Comparison of ENCODE assay signal across 1 cellular context in the genomic region with DNA sequence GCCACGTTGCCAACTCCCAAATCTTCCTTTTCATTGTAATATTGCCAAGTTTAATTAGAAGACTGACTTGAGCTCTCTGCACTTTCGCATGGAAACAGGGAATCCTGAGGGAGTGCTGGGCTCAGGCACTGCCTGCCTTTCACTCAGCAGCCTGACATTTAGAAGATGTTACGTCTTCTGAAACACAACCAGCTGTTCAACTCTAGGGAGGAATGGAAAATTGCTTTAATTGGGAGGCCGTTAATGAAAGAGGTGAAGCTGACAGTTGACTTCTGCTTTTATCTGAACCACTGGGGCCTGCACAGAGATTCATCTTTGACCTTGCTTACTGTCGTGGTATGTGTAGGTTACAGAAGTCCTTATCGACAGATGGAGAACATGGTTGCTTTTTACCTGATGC.
TF ChIP-seq lines count a peak whose summit lies in the region.

No MANE protein-coding gene starts in this region.

TF ChIP-seq in GM23338, 12 proteins besides CTCF, POLR2A, EP300 and RAD21 (continued from another document):
- TF ChIP-seq, protein P1, sequence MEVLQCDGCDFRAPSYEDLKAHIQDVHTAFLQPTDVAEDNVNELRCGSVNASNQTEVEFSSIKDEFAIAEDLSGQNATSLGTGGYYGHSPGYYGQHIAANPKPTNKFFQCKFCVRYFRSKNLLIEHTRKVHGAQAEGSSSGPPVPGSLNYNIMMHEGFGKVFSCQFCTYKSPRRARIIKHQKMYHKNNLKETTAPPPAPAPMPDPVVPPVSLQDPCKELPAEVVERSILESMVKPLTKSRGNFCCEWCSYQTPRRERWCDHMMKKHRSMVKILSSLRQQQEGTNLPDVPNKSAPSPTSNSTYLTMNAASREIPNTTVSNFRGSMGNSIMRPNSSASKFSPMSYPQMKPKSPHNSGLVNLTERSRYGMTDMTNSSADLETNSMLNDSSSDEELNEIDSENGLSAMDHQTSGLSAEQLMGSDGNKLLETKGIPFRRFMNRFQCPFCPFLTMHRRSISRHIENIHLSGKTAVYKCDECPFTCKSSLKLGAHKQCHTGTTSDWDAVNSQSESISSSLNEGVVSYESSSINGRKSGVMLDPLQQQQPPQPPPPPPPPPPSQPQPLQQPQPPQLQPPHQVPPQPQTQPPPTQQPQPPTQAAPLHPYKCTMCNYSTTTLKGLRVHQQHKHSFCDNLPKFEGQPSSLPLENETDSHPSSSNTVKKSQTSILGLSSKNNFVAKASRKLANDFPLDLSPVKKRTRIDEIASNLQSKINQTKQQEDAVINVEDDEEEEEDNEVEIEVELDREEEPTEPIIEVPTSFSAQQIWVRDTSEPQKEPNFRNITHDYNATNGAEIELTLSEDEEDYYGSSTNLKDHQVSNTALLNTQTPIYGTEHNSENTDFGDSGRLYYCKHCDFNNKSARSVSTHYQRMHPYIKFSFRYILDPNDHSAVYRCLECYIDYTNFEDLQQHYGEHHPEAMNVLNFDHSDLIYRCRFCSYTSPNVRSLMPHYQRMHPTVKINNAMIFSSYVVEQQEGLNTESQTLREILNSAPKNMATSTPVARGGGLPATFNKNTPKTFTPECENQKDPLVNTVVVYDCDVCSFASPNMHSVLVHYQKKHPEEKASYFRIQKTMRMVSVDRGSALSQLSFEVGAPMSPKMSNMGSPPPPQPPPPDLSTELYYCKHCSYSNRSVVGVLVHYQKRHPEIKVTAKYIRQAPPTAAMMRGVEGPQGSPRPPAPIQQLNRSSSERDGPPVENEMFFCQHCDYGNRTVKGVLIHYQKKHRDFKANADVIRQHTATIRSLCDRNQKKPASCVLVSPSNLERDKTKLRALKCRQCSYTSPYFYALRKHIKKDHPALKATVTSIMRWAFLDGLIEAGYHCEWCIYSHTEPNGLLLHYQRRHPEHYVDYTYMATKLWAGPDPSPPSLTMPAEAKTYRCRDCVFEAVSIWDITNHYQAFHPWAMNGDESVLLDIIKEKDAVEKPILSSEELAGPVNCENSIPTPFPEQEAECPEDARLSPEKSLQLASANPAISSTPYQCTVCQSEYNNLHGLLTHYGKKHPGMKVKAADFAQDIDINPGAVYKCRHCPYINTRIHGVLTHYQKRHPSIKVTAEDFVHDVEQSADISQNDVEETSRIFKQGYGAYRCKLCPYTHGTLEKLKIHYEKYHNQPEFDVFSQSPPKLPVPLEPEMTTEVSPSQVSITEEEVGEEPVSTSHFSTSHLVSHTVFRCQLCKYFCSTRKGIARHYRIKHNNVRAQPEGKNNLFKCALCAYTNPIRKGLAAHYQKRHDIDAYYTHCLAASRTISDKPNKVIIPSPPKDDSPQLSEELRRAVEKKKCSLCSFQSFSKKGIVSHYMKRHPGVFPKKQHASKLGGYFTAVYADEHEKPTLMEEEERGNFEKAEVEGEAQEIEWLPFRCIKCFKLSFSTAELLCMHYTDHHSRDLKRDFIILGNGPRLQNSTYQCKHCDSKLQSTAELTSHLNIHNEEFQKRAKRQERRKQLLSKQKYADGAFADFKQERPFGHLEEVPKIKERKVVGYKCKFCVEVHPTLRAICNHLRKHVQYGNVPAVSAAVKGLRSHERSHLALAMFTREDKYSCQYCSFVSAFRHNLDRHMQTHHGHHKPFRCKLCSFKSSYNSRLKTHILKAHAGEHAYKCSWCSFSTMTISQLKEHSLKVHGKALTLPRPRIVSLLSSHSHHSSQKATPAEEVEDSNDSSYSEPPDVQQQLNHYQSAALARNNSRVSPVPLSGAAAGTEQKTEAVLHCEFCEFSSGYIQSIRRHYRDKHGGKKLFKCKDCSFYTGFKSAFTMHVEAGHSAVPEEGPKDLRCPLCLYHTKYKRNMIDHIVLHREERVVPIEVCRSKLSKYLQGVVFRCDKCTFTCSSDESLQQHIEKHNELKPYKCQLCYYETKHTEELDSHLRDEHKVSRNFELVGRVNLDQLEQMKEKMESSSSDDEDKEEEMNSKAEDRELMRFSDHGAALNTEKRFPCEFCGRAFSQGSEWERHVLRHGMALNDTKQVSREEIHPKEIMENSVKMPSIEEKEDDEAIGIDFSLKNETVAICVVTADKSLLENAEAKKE (CRISPR knock-in tag; IDR thresholded peaks at IDR 0.05), result no peak
- TF ChIP-seq JUNB (IDR thresholded peaks at IDR 0.05; ENCODE audit: unreplicated experiment) (no peak), POLR2AphosphoS5 (IDR thresholded peaks at IDR 0.05; ENCODE audit: low read depth) (no peak), EZH2phosphoT487 (IDR thresholded peaks at IDR 0.05; ENCODE audit: unreplicated experiment) (no peak), CREB1 (CRISPR knock-in tag; IDR thresholded peaks at IDR 0.05; ENCODE audit: low read depth) (no peak), ZNF114 (CRISPR knock-in tag; IDR thresholded peaks at IDR 0.05) (no peak)
